ENCODE assay signal across 29 cellular contexts in the genomic region with DNA sequence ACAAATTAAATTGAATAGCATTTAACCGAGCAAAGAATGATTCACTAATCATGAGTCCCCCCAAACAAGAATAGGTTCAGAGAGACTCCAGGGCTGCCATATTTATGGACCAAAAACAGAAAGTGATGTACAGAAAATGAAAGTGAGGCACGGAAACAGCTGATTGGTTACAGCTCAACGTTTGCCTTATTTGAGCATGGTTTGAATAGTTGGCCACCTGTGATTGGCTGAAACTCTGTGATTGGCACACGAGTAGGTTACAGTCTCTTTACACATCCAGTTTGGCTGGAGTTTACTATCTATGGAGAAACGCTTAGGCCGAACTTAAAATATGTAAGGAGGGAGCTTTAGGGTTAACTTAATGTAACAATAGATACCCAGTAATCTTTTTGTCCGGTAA. TPM values are rescaled to one million over a fixed set of nuclear protein-coding genes. Genes with fewer than 3 reads are reported as not detected.
"Had no signal": no experiment of that assay in that cellular context is flagged by ENCODE, and none has a peak within 500 bp of the region (broad histone marks: within the 10 kb centered on the region; RNA-seq: fewer than 3 reads in every experiment).

No MANE protein-coding gene starts in this region.

- H3K4me1 Mint-ChIP-seq: stimulated activated naive B cell treated with anti-CD40 and anti-IgM and Interleukin-4, amounts not matched to agents 10 μg/mL and 1 μg/mL and 100 μg/mL, for 72 hours; stimulated activated naive CD8-positive, alpha-beta T cell treated with anti-CD3 and anti-CD28 coated beads, Interleukin-15, amount 100 ng/mL, for 72 hours had no signal

- FAIRE-seq: endothelial cell of umbilical vein, frontal cortex, urothelium cell line had no signal

- H3K9me3 ChIP-seq: heart left ventricle, mucosa of descending colon, neutrophil, psoas muscle, spleen, testis had no signal

- H3K4me3 ChIP-seq: coronary artery, heart left ventricle, mucosa of descending colon, psoas muscle, spleen, testis had no signal

- H3K27ac Mint-ChIP-seq: endodermal cell; naive thymus-derived CD8-positive, alpha-beta T cell; stimulated activated naive B cell treated with anti-CD40 and anti-IgM and Interleukin-4, amounts not matched to agents 10 μg/mL and 1 μg/mL and 100 μg/mL, for 72 hours; stimulated activated naive CD8-positive, alpha-beta T cell treated with anti-CD3 and anti-CD28 coated beads, Interleukin-15, amount 100 ng/mL, for 72 hours had no signal

- H3K4me1 ChIP-seq: heart left ventricle, psoas muscle, spleen, testis had no signal

- H3K9me3 Mint-ChIP-seq: endodermal cell; naive thymus-derived CD8-positive, alpha-beta T cell; stimulated activated naive B cell treated with anti-CD40 and anti-IgM and Interleukin-4, amounts not matched to agents 10 μg/mL and 1 μg/mL and 100 μg/mL, for 72 hours; stimulated activated naive CD8-positive, alpha-beta T cell treated with anti-CD3 and anti-CD28 coated beads, Interleukin-15, amount 100 ng/mL, for 72 hours had no signal

- ATAC-seq: heart left ventricle; left colon; mucosa of descending colon; naive thymus-derived CD8-positive, alpha-beta T cell; psoas muscle; sciatic nerve; stimulated activated naive B cell treated with anti-CD40 and anti-IgM and Interleukin-4, amounts not matched to agents 10 μg/mL and 1 μg/mL and 100 μg/mL, for 72 hours; stimulated activated naive CD8-positive, alpha-beta T cell treated with anti-CD3 and anti-CD28 coated beads, Interleukin-15, amount 100 ng/mL, for 72 hours had no signal

- H3K27me3 ChIP-seq: testis had no signal

- H3K27ac ChIP-seq: coronary artery, heart left ventricle, neutrophil, psoas muscle, spleen, testis had no signal

- H3K27me3 Mint-ChIP-seq: stimulated activated naive CD8-positive, alpha-beta T cell treated with anti-CD3 and anti-CD28 coated beads, Interleukin-15, amount 100 ng/mL, for 72 hours had no signal

- DNase-seq: effector CD4-positive, alpha-beta T cell; endodermal cell; heart left ventricle; hippocampal formation; left colon; mammary epithelial cell; mucosa of descending colon; naive thymus-derived CD8-positive, alpha-beta T cell; psoas muscle; retina; spleen; stimulated activated CD4-positive, alpha-beta T cell treated with anti-CD3 and anti-CD28 coated beads, Interleukin-15, amount 100 ng/mL, for 24 hours; stimulated activated CD4-positive, alpha-beta T cell treated with anti-CD3 and anti-CD28 coated beads, Interleukin-1b, Interleukin-23, amount 100 ng/mL, for 48 hours; stimulated activated CD4-positive, alpha-beta T cell treated with anti-CD3 and anti-CD28 coated beads, Interleukin-4, amount 100 ng/mL, for 4 hours; stimulated activated naive B cell treated with anti-CD40 and anti-IgM and Interleukin-4, amounts not matched to agents 10 μg/mL and 1 μg/mL and 100 μg/mL, for 72 hours; stimulated activated naive CD8-positive, alpha-beta T cell treated with anti-CD3 and anti-CD28 coated beads, Interleukin-15, amount 100 ng/mL, for 72 hours; testis; trophoblast cell had no signal

- H3K36me3 Mint-ChIP-seq: naive thymus-derived CD8-positive, alpha-beta T cell; stimulated activated naive B cell treated with anti-CD40 and anti-IgM and Interleukin-4, amounts not matched to agents 10 μg/mL and 1 μg/mL and 100 μg/mL, for 72 hours had no signal

- H3K36me3 ChIP-seq: heart left ventricle, neutrophil, spleen had no signal

- H3K4me3 Mint-ChIP-seq: endodermal cell; naive thymus-derived CD8-positive, alpha-beta T cell; stimulated activated naive B cell treated with anti-CD40 and anti-IgM and Interleukin-4, amounts not matched to agents 10 μg/mL and 1 μg/mL and 100 μg/mL, for 72 hours; stimulated activated naive CD8-positive, alpha-beta T cell treated with anti-CD3 and anti-CD28 coated beads, Interleukin-15, amount 100 ng/mL, for 72 hours had no signal

RNA-seq across cellular contexts. Expression of gene DPYSL5, which starts 27.0 kb away (rescaled TPM):
- total RNA-seq: endothelial cell of umbilical vein; glomerular endothelial cell; liver; mammary epithelial cell; mesenteric fat pad; naive thymus-derived CD8-positive, alpha-beta T cell; osteoblast; sciatic nerve; subcutaneous adipose tissue had no signal
- polyA plus RNA-seq: endothelial cell of umbilical vein; heart left ventricle; liver; mammary epithelial cell; naive thymus-derived CD8-positive, alpha-beta T cell had no signal

RNA-seq across cellular contexts. Expression of gene CENPA, which starts 35.1 kb away (rescaled TPM):
- total RNA-seq: psoas muscle had no signal
